1 cellular context compared by ENCODE assay signal in the genomic region with DNA sequence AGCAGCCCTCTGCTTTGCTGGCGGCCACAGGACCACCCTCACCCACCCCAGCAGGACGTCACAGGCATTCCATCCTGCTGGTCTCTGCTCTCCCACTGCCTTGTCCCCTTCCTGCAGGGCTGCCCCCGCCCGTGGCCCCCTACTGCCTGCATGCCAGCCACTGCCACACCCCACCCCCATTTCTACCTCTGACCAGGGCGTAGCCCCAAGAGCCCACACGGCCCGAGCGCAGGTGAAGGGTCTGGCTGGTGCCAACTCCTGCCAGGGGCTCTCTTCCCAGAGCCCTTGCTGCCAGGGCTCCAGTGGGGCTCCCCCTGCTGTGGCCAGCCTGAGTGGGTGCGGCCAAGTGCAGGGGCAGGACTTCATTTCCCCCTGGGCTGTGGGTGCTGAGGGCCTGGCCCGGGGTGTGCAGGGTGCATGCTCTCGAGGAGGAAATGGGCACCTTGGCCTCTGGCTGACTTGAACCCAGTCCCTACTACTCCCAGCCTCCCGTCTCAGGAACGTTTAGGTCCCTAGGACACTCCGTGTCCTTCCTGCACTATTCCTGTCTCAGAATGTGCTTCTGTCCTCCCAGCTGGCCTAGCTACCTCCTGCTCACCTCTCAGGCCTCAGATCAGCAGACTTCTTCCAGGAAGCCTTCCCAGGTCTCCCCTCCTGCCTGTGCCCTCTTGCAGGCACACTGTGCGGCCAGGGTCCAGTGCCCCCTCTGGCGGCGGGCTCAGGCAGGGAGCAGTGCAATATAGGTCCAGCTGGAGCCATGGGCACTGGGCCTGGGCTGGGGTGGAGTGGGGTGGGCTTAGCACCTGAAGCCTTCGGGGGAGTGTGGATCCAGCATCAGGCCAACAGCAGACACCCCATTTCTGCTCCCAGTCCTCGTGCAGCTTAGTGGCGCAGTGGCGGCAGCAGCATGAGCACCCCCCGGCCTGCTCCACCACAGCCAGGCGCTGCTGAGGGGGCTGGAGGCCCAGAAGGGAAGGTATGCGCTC.
TF ChIP-seq lines count a peak whose summit lies in the region.

No MANE protein-coding gene starts in this region.

TF ChIP-seq in endothelial cell of umbilical vein, 7 proteins besides CTCF, POLR2A, EP300 and RAD21:
- TF ChIP-seq, protein P1, sequence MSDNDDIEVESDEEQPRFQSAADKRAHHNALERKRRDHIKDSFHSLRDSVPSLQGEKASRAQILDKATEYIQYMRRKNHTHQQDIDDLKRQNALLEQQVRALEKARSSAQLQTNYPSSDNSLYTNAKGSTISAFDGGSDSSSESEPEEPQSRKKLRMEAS (IDR thresholded peaks at IDR 0.05; ENCODE audit: insufficient read depth, insufficient read length) = no peak
- no peak for TF ChIP-seq POLR2AphosphoS5 (IDR thresholded peaks at IDR 0.05; ENCODE audit: insufficient read depth, low read depth, low read length)
- TF ChIP-seq JUN (IDR thresholded peaks at IDR 0.05; ENCODE audit: borderline replicate concordance, insufficient read depth, insufficient read length, low read depth) = no peak
- TF ChIP-seq EZH2 (IDR thresholded peaks at IDR 0.05; ENCODE audit: borderline replicate concordance, low read depth, low read length, severe bottlenecking) = no peak
- no peak for TF ChIP-seq MYC (IDR thresholded peaks at IDR 0.05; ENCODE audit: low read depth, low read length)
- TF ChIP-seq FOS (IDR thresholded peaks at IDR 0.05; ENCODE audit: borderline replicate concordance, insufficient read depth, low read length) = no peak
- TF ChIP-seq GATA2 (IDR thresholded peaks at IDR 0.05; ENCODE audit: insufficient read depth, insufficient read length, low read depth, low read length) = no peak
